15 cellular contexts compared by ENCODE assay signal in the genomic region with DNA sequence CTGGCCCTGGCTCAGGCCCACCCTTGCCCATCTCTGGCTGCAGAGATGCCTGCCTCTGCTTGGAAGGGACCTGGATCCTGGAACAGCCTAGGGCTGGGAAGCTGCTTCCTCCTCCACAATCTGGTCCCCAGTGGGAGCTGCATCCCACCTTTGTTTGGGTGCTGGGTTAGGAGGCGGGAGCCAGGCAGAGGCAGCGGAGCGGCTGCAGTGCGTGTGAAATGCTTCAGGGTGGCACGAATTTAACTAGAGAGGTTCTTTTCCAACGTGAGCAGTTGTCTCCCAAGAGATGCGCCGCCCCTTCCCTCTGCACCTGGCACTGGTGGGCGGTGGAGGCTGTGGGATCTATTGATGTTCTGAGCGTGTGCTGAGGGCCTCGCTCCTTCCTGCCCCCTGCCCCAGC. TPM values are rescaled to one million over a fixed set of nuclear protein-coding genes. Genes with fewer than 3 reads are reported as not detected.
A peak's percentile ranks its signal among the peaks of the same experiment; 100 is the strongest.
DNase-seq lines count a peak whose midpoint lies in the region; ATAC-seq lines count a peak whose summit lies in the region.
"Had no signal": no experiment of that assay in that cellular context is flagged by ENCODE, and none has a peak within 500 bp of the region (broad histone marks: within the 10 kb centered on the region; RNA-seq: fewer than 3 reads in every experiment).

No MANE protein-coding gene starts in this region.

- H3K27ac ChIP-seq in angular gyrus (ENCODE audit: low read depth, low read length): peak overlapping the region; percentile 19
- H3K27ac ChIP-seq in cingulate gyrus (ENCODE audit: low read depth, low read length): peak overlapping the region; percentile 10
- H3K27ac ChIP-seq: C4-2B had no signal

- ATAC-seq in esophagus mucosa (no peak), HG03039 (IDR thresholded peaks at IDR 0.05; ENCODE audit: unreplicated experiment) (no peak)
- ATAC-seq: GM12878, HepG2 had no signal

- DNase-seq in nucleus accumbens (lab: John Stamatoyannopoulos, UW) (peak in 31 of 56 donors; percentile 18 to 83 (median 52)), putamen (ENCODE audit: low spot score) (peak; percentile 70), AML-193 (lab: John Stamatoyannopoulos, UW) (no peak)
- DNase-seq: ACHN; CD4-positive, alpha-beta T cell; DND-41; EL; H9 had no signal

RNA-seq across cellular contexts. Expression of gene BRSK2, which starts 31.6 kb away (rescaled TPM):
- 0.08 TPM for total RNA-seq in esophagus mucosa

Comparison
In these comparisons a context has a peak if more than half of its experiments do, and no peak if none do; other contexts are left out.
1. DNase-seq: peak in nucleus accumbens (31 of 56) and putamen (single experiment); none in AML-193 (0 of 2).